ENCODE assay signal across 1 cellular context in genomic region chr15:69910511-69910910, GRCh38.
TF ChIP-seq lines count a peak whose summit lies in the region.

No MANE protein-coding gene starts in this region.

TF ChIP-seq in H1, 55 proteins besides CTCF, POLR2A, EP300 and RAD21:
- no peak for TF ChIP-seq MAFK (IDR thresholded peaks at IDR 0.05; ENCODE audit: low read depth, low read length)
- TF ChIP-seq CBX8 (IDR thresholded peaks at IDR 0.05; ENCODE audit: borderline replicate concordance, low read depth, low read length), result no peak
- no peak for TF ChIP-seq SP4 (IDR thresholded peaks at IDR 0.05; ENCODE audit: low read length)
- no peak for TF ChIP-seq JUN (IDR thresholded peaks at IDR 0.05; ENCODE audit: low read depth, low read length)
